1 cellular context compared by ENCODE assay signal in the genomic region with DNA sequence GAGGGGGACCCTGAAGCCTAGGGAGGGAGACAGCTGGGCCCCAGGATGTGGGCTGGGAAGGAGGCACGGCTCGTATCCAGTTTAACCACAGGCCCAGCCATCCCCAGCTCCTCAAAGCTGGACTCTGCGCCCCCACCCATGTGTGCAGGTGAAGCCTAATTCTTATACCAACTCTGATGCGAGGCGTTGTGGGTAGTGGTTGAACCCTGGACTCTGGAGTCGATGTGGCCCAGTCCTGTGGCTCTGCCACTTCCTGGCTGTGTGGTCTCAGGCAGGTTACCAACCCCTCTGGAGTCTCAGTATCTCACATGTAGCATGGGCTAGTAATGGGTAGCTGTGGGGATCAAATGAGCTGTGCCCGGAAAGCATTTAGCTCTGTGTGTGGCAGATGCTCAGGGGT.
TF ChIP-seq lines count a peak whose summit lies in the region.

No MANE protein-coding gene starts in this region.

TF ChIP-seq in HepG2, 621 proteins besides CTCF, POLR2A, EP300 and RAD21:
- peak; percentile 59; the same call in 1 of the 2 replicates for TF ChIP-seq ZMYM3 (CRISPR knock-in tag; IDR thresholded peaks at IDR 0.05)
- TF ChIP-seq ZNF768 (CRISPR knock-in tag; IDR thresholded peaks at IDR 0.05), result peak; percentile 94
- TF ChIP-seq, protein P1, sequence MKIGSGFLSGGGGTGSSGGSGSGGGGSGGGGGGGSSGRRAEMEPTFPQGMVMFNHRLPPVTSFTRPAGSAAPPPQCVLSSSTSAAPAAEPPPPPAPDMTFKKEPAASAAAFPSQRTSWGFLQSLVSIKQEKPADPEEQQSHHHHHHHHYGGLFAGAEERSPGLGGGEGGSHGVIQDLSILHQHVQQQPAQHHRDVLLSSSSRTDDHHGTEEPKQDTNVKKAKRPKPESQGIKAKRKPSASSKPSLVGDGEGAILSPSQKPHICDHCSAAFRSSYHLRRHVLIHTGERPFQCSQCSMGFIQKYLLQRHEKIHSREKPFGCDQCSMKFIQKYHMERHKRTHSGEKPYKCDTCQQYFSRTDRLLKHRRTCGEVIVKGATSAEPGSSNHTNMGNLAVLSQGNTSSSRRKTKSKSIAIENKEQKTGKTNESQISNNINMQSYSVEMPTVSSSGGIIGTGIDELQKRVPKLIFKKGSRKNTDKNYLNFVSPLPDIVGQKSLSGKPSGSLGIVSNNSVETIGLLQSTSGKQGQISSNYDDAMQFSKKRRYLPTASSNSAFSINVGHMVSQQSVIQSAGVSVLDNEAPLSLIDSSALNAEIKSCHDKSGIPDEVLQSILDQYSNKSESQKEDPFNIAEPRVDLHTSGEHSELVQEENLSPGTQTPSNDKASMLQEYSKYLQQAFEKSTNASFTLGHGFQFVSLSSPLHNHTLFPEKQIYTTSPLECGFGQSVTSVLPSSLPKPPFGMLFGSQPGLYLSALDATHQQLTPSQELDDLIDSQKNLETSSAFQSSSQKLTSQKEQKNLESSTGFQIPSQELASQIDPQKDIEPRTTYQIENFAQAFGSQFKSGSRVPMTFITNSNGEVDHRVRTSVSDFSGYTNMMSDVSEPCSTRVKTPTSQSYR (CRISPR knock-in tag; IDR thresholded peaks at IDR 0.05; ENCODE audit: borderline replicate concordance), result no peak
- TF ChIP-seq ZFP36L2 (CRISPR knock-in tag; IDR thresholded peaks at IDR 0.05), result no peak
- TF ChIP-seq HNF4A (CRISPR knock-in tag; IDR thresholded peaks at IDR 0.05), result peak; percentile 44
- TF ChIP-seq, protein P2, sequence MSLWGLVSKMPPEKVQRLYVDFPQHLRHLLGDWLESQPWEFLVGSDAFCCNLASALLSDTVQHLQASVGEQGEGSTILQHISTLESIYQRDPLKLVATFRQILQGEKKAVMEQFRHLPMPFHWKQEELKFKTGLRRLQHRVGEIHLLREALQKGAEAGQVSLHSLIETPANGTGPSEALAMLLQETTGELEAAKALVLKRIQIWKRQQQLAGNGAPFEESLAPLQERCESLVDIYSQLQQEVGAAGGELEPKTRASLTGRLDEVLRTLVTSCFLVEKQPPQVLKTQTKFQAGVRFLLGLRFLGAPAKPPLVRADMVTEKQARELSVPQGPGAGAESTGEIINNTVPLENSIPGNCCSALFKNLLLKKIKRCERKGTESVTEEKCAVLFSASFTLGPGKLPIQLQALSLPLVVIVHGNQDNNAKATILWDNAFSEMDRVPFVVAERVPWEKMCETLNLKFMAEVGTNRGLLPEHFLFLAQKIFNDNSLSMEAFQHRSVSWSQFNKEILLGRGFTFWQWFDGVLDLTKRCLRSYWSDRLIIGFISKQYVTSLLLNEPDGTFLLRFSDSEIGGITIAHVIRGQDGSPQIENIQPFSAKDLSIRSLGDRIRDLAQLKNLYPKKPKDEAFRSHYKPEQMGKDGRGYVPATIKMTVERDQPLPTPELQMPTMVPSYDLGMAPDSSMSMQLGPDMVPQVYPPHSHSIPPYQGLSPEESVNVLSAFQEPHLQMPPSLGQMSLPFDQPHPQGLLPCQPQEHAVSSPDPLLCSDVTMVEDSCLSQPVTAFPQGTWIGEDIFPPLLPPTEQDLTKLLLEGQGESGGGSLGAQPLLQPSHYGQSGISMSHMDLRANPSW (CRISPR knock-in tag; IDR thresholded peaks at IDR 0.05; ENCODE audit: borderline replicate concordance), result no peak
- TF ChIP-seq, protein P3, sequence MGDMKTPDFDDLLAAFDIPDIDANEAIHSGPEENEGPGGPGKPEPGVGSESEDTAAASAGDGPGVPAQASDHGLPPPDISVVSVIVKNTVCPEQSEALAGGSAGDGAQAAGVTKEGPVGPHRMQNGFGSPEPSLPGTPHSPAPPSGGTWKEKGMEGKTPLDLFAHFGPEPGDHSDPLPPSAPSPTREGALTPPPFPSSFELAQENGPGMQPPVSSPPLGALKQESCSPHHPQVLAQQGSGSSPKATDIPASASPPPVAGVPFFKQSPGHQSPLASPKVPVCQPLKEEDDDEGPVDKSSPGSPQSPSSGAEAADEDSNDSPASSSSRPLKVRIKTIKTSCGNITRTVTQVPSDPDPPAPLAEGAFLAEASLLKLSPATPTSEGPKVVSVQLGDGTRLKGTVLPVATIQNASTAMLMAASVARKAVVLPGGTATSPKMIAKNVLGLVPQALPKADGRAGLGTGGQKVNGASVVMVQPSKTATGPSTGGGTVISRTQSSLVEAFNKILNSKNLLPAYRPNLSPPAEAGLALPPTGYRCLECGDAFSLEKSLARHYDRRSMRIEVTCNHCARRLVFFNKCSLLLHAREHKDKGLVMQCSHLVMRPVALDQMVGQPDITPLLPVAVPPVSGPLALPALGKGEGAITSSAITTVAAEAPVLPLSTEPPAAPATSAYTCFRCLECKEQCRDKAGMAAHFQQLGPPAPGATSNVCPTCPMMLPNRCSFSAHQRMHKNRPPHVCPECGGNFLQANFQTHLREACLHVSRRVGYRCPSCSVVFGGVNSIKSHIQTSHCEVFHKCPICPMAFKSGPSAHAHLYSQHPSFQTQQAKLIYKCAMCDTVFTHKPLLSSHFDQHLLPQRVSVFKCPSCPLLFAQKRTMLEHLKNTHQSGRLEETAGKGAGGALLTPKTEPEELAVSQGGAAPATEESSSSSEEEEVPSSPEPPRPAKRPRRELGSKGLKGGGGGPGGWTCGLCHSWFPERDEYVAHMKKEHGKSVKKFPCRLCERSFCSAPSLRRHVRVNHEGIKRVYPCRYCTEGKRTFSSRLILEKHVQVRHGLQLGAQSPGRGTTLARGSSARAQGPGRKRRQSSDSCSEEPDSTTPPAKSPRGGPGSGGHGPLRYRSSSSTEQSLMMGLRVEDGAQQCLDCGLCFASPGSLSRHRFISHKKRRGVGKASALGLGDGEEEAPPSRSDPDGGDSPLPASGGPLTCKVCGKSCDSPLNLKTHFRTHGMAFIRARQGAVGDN (CRISPR knock-in tag; IDR thresholded peaks at IDR 0.05), result peak; percentile 20; the same call in 1 of the 2 replicates
- no peak for TF ChIP-seq ZNF33B (CRISPR knock-in tag; IDR thresholded peaks at IDR 0.05)
- TF ChIP-seq ETV5 (CRISPR knock-in tag; IDR thresholded peaks at IDR 0.05; ENCODE audit: borderline replicate concordance), result peak; percentile 36
- TF ChIP-seq, protein P4, sequence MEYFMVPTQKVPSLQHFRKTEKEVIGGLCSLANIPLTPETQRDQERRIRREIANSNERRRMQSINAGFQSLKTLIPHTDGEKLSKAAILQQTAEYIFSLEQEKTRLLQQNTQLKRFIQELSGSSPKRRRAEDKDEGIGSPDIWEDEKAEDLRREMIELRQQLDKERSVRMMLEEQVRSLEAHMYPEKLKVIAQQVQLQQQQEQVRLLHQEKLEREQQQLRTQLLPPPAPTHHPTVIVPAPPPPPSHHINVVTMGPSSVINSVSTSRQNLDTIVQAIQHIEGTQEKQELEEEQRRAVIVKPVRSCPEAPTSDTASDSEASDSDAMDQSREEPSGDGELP (IDR thresholded peaks at IDR 0.05; ENCODE audit: borderline replicate concordance, low read depth), result no peak
- no peak for TF ChIP-seq ZNF550 (CRISPR knock-in tag; IDR thresholded peaks at IDR 0.05; ENCODE audit: borderline replicate concordance)
- no peak for TF ChIP-seq ZNF709 (CRISPR knock-in tag; IDR thresholded peaks at IDR 0.05)
TF ChIP-seq in HepG2: peak in this region for 5.
